Comparison of ENCODE assay signal across 9 cellular contexts in genomic region chr3:52046186-52046913, GRCh38. TPM values are rescaled to one million over a fixed set of nuclear protein-coding genes. Genes with fewer than 3 reads are reported as not detected.
DNase-seq lines count a peak whose midpoint lies in the region; ATAC-seq and TF ChIP-seq lines count a peak whose summit lies in the region.
"Had no signal": no experiment of that assay in that cellular context is flagged by ENCODE, and none has a peak within 500 bp of the region (broad histone marks: within the 10 kb centered on the region; RNA-seq: fewer than 3 reads in every experiment).

No MANE protein-coding gene starts in this region.

- intact Hi-C loops in head of caudate nucleus (cut with DNase I), result no loop called here

- H3K9ac ChIP-seq in GM23248 (peak overlapping the region; percentile 79), skeletal muscle satellite cell (ENCODE audit: low read depth, low read length) (peak overlapping the region; percentile 80)

- no peak for TF ChIP-seq CTCF in WTC11 (IDR thresholded peaks at IDR 0.05)

- WGBS in GM23248 (ENCODE audit: low coverage in 1 of 2, low lambda C conversion rate in 2 of 2, missing lambda C conversion rate in 2 of 2), 2 experiments, result 17 to 20% methylated on average over 11 to 12 of the region's 12 CpGs

- H4K20me1 ChIP-seq in GM23248 (ENCODE audit: insufficient read depth), result no peaks in the 10 kb centered on the region

- H3K27ac ChIP-seq in GM23248, result peak overlapping the region; percentile 94

- no peaks in the 10 kb centered on the region for H3K9me2 ChIP-seq in GM23248 (ENCODE audit: insufficient read depth)

- peak overlapping the region; percentile 89 for H3K27ac Mint-ChIP-seq in WTC11
- H3K27ac Mint-ChIP-seq: activated CD4-positive, alpha-beta T cell treated with anti-CD3 and anti-CD28 coated beads, Interleukin-2, amount 10 ng/mL, durations not matched to agents 24 days and 14 days had no signal

- peaks cover 13% of the 10 kb centered on the region for H3K36me3 Mint-ChIP-seq in WTC11

- DNase-seq in GM23248 (peak; percentile 99), WTC11 (ENCODE audit: low spot score) (no peak), head of caudate nucleus (peak in 33 of 42 donors; percentile 7 to 85 (median 69)), medulla oblongata (ENCODE audit: extremely low spot score) (no peak)
- DNase-seq in stimulated activated CD4-positive, alpha-beta T cell treated with anti-CD3 and anti-CD28 coated beads, Interleukin-2, amount 100 ng/mL, for 48 hours, result no peak
- DNase-seq: activated CD4-positive, alpha-beta T cell treated with anti-CD3 and anti-CD28 coated beads, Interleukin-2, amount 10 ng/mL, durations not matched to agents 24 days and 14 days had no signal

- H3K4me3 ChIP-seq in GM23248, result peak overlapping the region; percentile 51
- peak overlapping the region; percentile 35 for H3K4me3 ChIP-seq in skeletal muscle satellite cell (ENCODE audit: low read length)

- H3K4me1 Mint-ChIP-seq in WTC11, result peaks cover 11% of the 10 kb centered on the region

- H3K9me3 ChIP-seq in GM23248 (ENCODE audit: low read depth) (no peaks in the 10 kb centered on the region), skeletal muscle satellite cell (replicated peaks; ENCODE audit: low read length) (no peaks in the 10 kb centered on the region)

- in situ Hi-C loops in GM23248 (cut with MboI), result no loop called here

- H3K79me2 ChIP-seq in GM23248 (ENCODE audit: insufficient read depth), result peaks cover 24% of the 10 kb centered on the region

- H3K4me2 ChIP-seq in GM23248 (ENCODE audit: unreplicated experiment) (peak overlapping the region; percentile 46), skeletal muscle satellite cell (ENCODE audit: low read length) (peak overlapping the region; percentile 71)

- POLR2A ChIA-PET in WTC11 (lab: Charles Lee), result interaction anchor here (1.1 to 1.4 kb wide), 2 partner anchors 11 to 13 kb away, joined by 4 read pairs; no protein-coding TSS in a partner anchor

- no peaks in the 10 kb centered on the region for H3K9me3 Mint-ChIP-seq in WTC11
- H3K9me3 Mint-ChIP-seq: activated CD4-positive, alpha-beta T cell treated with anti-CD3 and anti-CD28 coated beads, Interleukin-2, amount 10 ng/mL, durations not matched to agents 24 days and 14 days had no signal

- peaks cover 27% of the 10 kb centered on the region for H3K4me1 ChIP-seq in GM23248 (ENCODE audit: insufficient read depth)
- peaks cover 44% of the 10 kb centered on the region for H3K4me1 ChIP-seq in skeletal muscle satellite cell (ENCODE audit: control insufficient read depth, insufficient read depth, low read length)

- ATAC-seq in WTC11 (no peak), GM21786 (IDR thresholded peaks at IDR 0.05; ENCODE audit: unreplicated experiment) (no peak), GM19397 (IDR thresholded peaks at IDR 0.05; ENCODE audit: unreplicated experiment) (no peak)

- no peak overlapping the region for H3K4me3 Mint-ChIP-seq in WTC11
- H3K4me3 Mint-ChIP-seq: activated CD4-positive, alpha-beta T cell treated with anti-CD3 and anti-CD28 coated beads, Interleukin-2, amount 10 ng/mL, durations not matched to agents 24 days and 14 days had no signal

- H3K27me3 Mint-ChIP-seq in WTC11 (ENCODE audit: low read depth), result no peaks in the 10 kb centered on the region

- CTCF ChIA-PET in WTC11 (lab: Charles Lee), result interaction anchor here (1.3 to 7.0 kb wide), 4 partner anchors 8 to 72 kb away, joined by 3 to 58 read pairs (median 29); partner anchors contain the start of genes ABHD14B and DUSP7

- peaks cover 21% of the 10 kb centered on the region for H3F3A ChIP-seq in GM23248 (ENCODE audit: insufficient read depth)

- H3K27me3 ChIP-seq in GM23248 (replicated peaks; ENCODE audit: insufficient read depth) (no peaks in the 10 kb centered on the region), skeletal muscle satellite cell (ENCODE audit: control insufficient read depth, insufficient read depth, low read length) (no peaks in the 10 kb centered on the region)

- H3K36me3 ChIP-seq in GM23248 (ENCODE audit: low read depth) (peaks cover 14% of the 10 kb centered on the region; the same call in 1 of the 2 replicates), skeletal muscle satellite cell (ENCODE audit: insufficient read depth, low read length) (peaks cover 33% of the 10 kb centered on the region)

- H2AFZ ChIP-seq in GM23248, result 0 out of 2 replicates have a peak overlapping the region, but pooled peaks have one; percentile 14

TF ChIP-seq in WTC11, 78 proteins besides CTCF, POLR2A, EP300 and RAD21:
- TF ChIP-seq NFATC4 (CRISPR knock-in tag; IDR thresholded peaks at IDR 0.05) (no peak), FOXJ3 (CRISPR knock-in tag; IDR thresholded peaks at IDR 0.05; ENCODE audit: borderline replicate concordance) (no peak), RELA (CRISPR knock-in tag; IDR thresholded peaks at IDR 0.05; ENCODE audit: borderline replicate concordance) (no peak), ZMAT4 (CRISPR knock-in tag; IDR thresholded peaks at IDR 0.05) (no peak), OVOL2 (CRISPR knock-in tag; IDR thresholded peaks at IDR 0.05; ENCODE audit: borderline replicate concordance) (no peak), ZNF138 (CRISPR knock-in tag; conservative IDR thresholded peaks at IDR 0.05) (no peak)

RNA-seq across cellular contexts. Expression of gene DUSP7, which starts 10.0 kb away (rescaled TPM):
- 12.4 and 17.7 TPM in 2 replicates for total RNA-seq in GM23248 (2014; rRNA removed; shearing (Covaris generic))
- polyA plus RNA-seq in GM23248 (2016; fragmentation: Nextera tagmentation; extraction: Ambion mirVana), result 5.1 and 5.8 TPM in 2 replicates
- total RNA-seq in WTC11 (2021), result 15.9 to 18.8 TPM (median 16.2 TPM) in 3 replicates
- total RNA-seq in skeletal muscle satellite cell (2012; rRNA removed), result 11.4 and 12.2 TPM in 2 replicates

RNA-seq across cellular contexts. Expression of gene RPL29, which starts 50.7 kb away (rescaled TPM):
- 965 and 1,164 TPM in 2 replicates for total RNA-seq in GM23248 (2014; rRNA removed; shearing (Covaris generic))
- 665 and 690 TPM in 2 replicates for polyA plus RNA-seq in GM23248 (2016; fragmentation: Nextera tagmentation; extraction: Ambion mirVana)
- total RNA-seq in WTC11 (2021), result 1,343 to 1,592 TPM (median 1,542 TPM) in 3 replicates
- total RNA-seq in skeletal muscle satellite cell (2012; rRNA removed), result 1,323 and 2,006 TPM in 2 replicates

Comparison
In these comparisons a context has a peak if more than half of its experiments do, and no peak if none do; other contexts are left out.
1. DNase-seq: peak in GM23248 (single experiment) and head of caudate nucleus (33 of 42); none in WTC11 (single experiment), stimulated activated CD4-positive, alpha-beta T cell treated with anti-CD3 and anti-CD28 coated beads, Interleukin-2, amount 100 ng/mL, for 48 hours (0 of 2) and medulla oblongata (single experiment).